Comparison of ENCODE assay signal across 1 cellular context in genomic region chr6:11414564-11414963, GRCh38.
A peak's percentile ranks its signal among the peaks of the same experiment; 100 is the strongest.
TF ChIP-seq lines count a peak whose summit lies in the region.

No MANE protein-coding gene starts in this region.

TF ChIP-seq in HepG2, 621 proteins besides CTCF, POLR2A, EP300 and RAD21 (continued from another document and continues in another):
- TF ChIP-seq ZBTB14 (CRISPR knock-in tag; IDR thresholded peaks at IDR 0.05) = no peak
- TF ChIP-seq DRAP1 (CRISPR knock-in tag; IDR thresholded peaks at IDR 0.05) = peak; percentile 71; the same call in 1 of the 2 replicates
- TF ChIP-seq NFE2L2 (IDR thresholded peaks at IDR 0.05; ENCODE audit: low read length) = no peak
- TF ChIP-seq FOXA1 (IDR thresholded peaks at IDR 0.05) = no peak
- peak; percentile 61 for TF ChIP-seq FOXA1 (CRISPR knock-in tag; IDR thresholded peaks at IDR 0.05)
- TF ChIP-seq FOXK1 (CRISPR knock-in tag; IDR thresholded peaks at IDR 0.05; ENCODE audit: borderline replicate concordance, low read depth) = peak; percentile 59; the same call in 1 of the 2 replicates
- TF ChIP-seq ZNF280B (CRISPR knock-in tag; IDR thresholded peaks at IDR 0.05; ENCODE audit: borderline replicate concordance) = no peak
- TF ChIP-seq ZNF614 (CRISPR knock-in tag; IDR thresholded peaks at IDR 0.05; ENCODE audit: borderline replicate concordance) = peak; percentile 56
- TF ChIP-seq MEF2D (CRISPR knock-in tag; IDR thresholded peaks at IDR 0.05) = peak; percentile 96; the same call in 1 of the 2 replicates
- peak; percentile 63 for TF ChIP-seq KAT8 (CRISPR knock-in tag; IDR thresholded peaks at IDR 0.05)
- TF ChIP-seq ELF3 (CRISPR knock-in tag; IDR thresholded peaks at IDR 0.05) = peak; percentile 64
- TF ChIP-seq THAP11 (CRISPR knock-in tag; IDR thresholded peaks at IDR 0.05) = peak; percentile 51; the same call in 1 of the 2 replicates
- TF ChIP-seq GATAD2A (CRISPR knock-in tag; IDR thresholded peaks at IDR 0.05) = peak; percentile 55
- TF ChIP-seq NR2F6 (IDR thresholded peaks at IDR 0.05) = no peak
- TF ChIP-seq NR2F6 (CRISPR knock-in tag; IDR thresholded peaks at IDR 0.05) = peak; percentile 24; the same call in 1 of the 2 replicates
- peak; percentile 99; the same call in 1 of the 2 replicates for TF ChIP-seq XBP1 (CRISPR knock-in tag; IDR thresholded peaks at IDR 0.05)
- TF ChIP-seq ZNF331 (CRISPR knock-in tag; IDR thresholded peaks at IDR 0.05) = peak; percentile 45; the same call in 1 of the 2 replicates
- peak; percentile 52; the same call in 1 of the 2 replicates for TF ChIP-seq ATF1 (CRISPR knock-in tag; IDR thresholded peaks at IDR 0.05)
- TF ChIP-seq GMEB1 (CRISPR knock-in tag; IDR thresholded peaks at IDR 0.05; ENCODE audit: borderline replicate concordance) = no peak
- TF ChIP-seq ZBTB33 (CRISPR knock-in tag; IDR thresholded peaks at IDR 0.05) = peak; percentile 46; the same call in 1 of the 2 replicates
- peak; percentile 51 for TF ChIP-seq ARID5B (CRISPR knock-in tag; IDR thresholded peaks at IDR 0.05)
- TF ChIP-seq HOMEZ (CRISPR knock-in tag; IDR thresholded peaks at IDR 0.05; ENCODE audit: low read depth) = peak; percentile 99
- TF ChIP-seq FOXP1 (IDR thresholded peaks at IDR 0.05) = no peak
- TF ChIP-seq FOXP1 (CRISPR knock-in tag; IDR thresholded peaks at IDR 0.05) = peak; percentile 63
- peak; percentile 48; the same call in 1 of the 2 replicates for TF ChIP-seq FOSL2 (CRISPR knock-in tag; IDR thresholded peaks at IDR 0.05)
- TF ChIP-seq ZGPAT (CRISPR knock-in tag; IDR thresholded peaks at IDR 0.05) = peak; percentile 34; the same call in 1 of the 2 replicates
- no peak for TF ChIP-seq ZNF891 (CRISPR knock-in tag; IDR thresholded peaks at IDR 0.05)
- 0 out of 2 replicates have a peak, but pooled peaks have one; percentile 69 for TF ChIP-seq ZNF878 (CRISPR knock-in tag; IDR thresholded peaks at IDR 0.05)
- TF ChIP-seq RARA (CRISPR knock-in tag; IDR thresholded peaks at IDR 0.05) = peak; percentile 97
- TF ChIP-seq ELF1 (CRISPR knock-in tag; IDR thresholded peaks at IDR 0.05) = peak; percentile 26; the same call in 1 of the 2 replicates
- TF ChIP-seq ZNF124 (CRISPR knock-in tag; IDR thresholded peaks at IDR 0.05) = no peak
- TF ChIP-seq ZNF7 (CRISPR knock-in tag; IDR thresholded peaks at IDR 0.05) = no peak
- no peak for TF ChIP-seq MTF2 (CRISPR knock-in tag; IDR thresholded peaks at IDR 0.05; ENCODE audit: borderline replicate concordance)
- peak; percentile 39; the same call in 1 of the 2 replicates for TF ChIP-seq IRF2 (CRISPR knock-in tag; IDR thresholded peaks at IDR 0.05)
- no peak for TF ChIP-seq MED13 (CRISPR knock-in tag; IDR thresholded peaks at IDR 0.05)
- no peak for TF ChIP-seq MXD1 (CRISPR knock-in tag; IDR thresholded peaks at IDR 0.05)
- no peak for TF ChIP-seq SOX13 (IDR thresholded peaks at IDR 0.05)
- TF ChIP-seq SOX13 (CRISPR knock-in tag; conservative IDR thresholded peaks at IDR 0.05 in 1 of 2, IDR thresholded peaks at IDR 0.05 in 1 of 2) = 0 out of 4 replicates have a peak, but pooled peaks of 1 of the 2 experiments have one; percentile 9
- TF ChIP-seq FOXA3 (CRISPR knock-in tag; IDR thresholded peaks at IDR 0.05) = peak; percentile 86
- TF ChIP-seq RCOR2 (CRISPR knock-in tag; IDR thresholded peaks at IDR 0.05) = no peak
- peak; percentile 84 for TF ChIP-seq NFYB (CRISPR knock-in tag; IDR thresholded peaks at IDR 0.05)
- 0 out of 2 replicates have a peak, but pooled peaks have one; percentile 21 for TF ChIP-seq ATF2 (CRISPR knock-in tag; IDR thresholded peaks at IDR 0.05)
- peak; percentile 85 for TF ChIP-seq MED1 (CRISPR knock-in tag; IDR thresholded peaks at IDR 0.05)
- no peak for TF ChIP-seq SOX6 (IDR thresholded peaks at IDR 0.05)
- TF ChIP-seq SOX6 (CRISPR knock-in tag; IDR thresholded peaks at IDR 0.05) = peak; percentile 39; the same call in 1 of the 2 replicates
- TF ChIP-seq ZMYM4 (CRISPR knock-in tag; IDR thresholded peaks at IDR 0.05) = peak; percentile 95
- peak; percentile 85 for TF ChIP-seq NFYC (CRISPR knock-in tag; IDR thresholded peaks at IDR 0.05)
- no peak for TF ChIP-seq KDM4B (CRISPR knock-in tag; IDR thresholded peaks at IDR 0.05)
- peak; percentile 48; the same call in 1 of the 2 replicates for TF ChIP-seq SRF (IDR thresholded peaks at IDR 0.05; ENCODE audit: low read depth, low read length)
- peak; percentile 32; the same call in 1 of the 2 replicates for TF ChIP-seq ETV5 (CRISPR knock-in tag; IDR thresholded peaks at IDR 0.05; ENCODE audit: borderline replicate concordance)
- TF ChIP-seq TEAD3 (CRISPR knock-in tag; optimal IDR thresholded peaks at IDR 0.05; ENCODE audit: borderline replicate concordance) = peak; percentile 50
- 0 out of 2 replicates have a peak, but pooled peaks have one; percentile 0 for TF ChIP-seq KLF9 (CRISPR knock-in tag; IDR thresholded peaks at IDR 0.05; ENCODE audit: low read depth)
- TF ChIP-seq HMGA1 (CRISPR knock-in tag; conservative IDR thresholded peaks at IDR 0.05) = no peak
- TF ChIP-seq STAG1 (CRISPR knock-in tag; IDR thresholded peaks at IDR 0.05) = 0 out of 2 replicates have a peak, but pooled peaks have one; percentile 1
